18 cellular contexts compared by ENCODE assay signal in genomic region chr13:34153428-34154180, GRCh38.
DNase-seq lines count a peak whose midpoint lies in the region; ATAC-seq and TF ChIP-seq lines count a peak whose summit lies in the region.
"Had no signal": no experiment of that assay in that cellular context is flagged by ENCODE, and none has a peak within 500 bp of the region (broad histone marks: within the 10 kb centered on the region; RNA-seq: fewer than 3 reads in every experiment).

No MANE protein-coding gene starts in this region.

- peak overlapping the region in 1 of 2 donors; percentile 44 for H3K4me3 ChIP-seq in stomach smooth muscle (ENCODE audit: low read length in 2 of 2)
- H3K4me3 ChIP-seq: BLaER1, GM23248, ovary had no signal

- H3K9me3 Mint-ChIP-seq in stimulated activated naive B cell treated with anti-CD40 and anti-IgM and Interleukin-4, amounts not matched to agents 10 μg/mL and 1 μg/mL and 100 μg/mL, for 72 hours = no peaks in the 10 kb centered on the region
- H3K9me3 Mint-ChIP-seq: T-cell, WTC11 had no signal

- H3K9ac ChIP-seq in stomach smooth muscle (ENCODE audit: low read length in 2 of 2) = no peak overlapping the region
- H3K9ac ChIP-seq: BLaER1, GM23248 had no signal

- peaks cover 6% of the 10 kb centered on the region for H3K4me1 ChIP-seq in stomach smooth muscle (ENCODE audit: control insufficient read depth, insufficient read depth, low read length)

- H3K27me3 Mint-ChIP-seq in stimulated activated naive B cell treated with anti-CD40 and anti-IgM and Interleukin-4, amounts not matched to agents 10 μg/mL and 1 μg/mL and 100 μg/mL, for 72 hours = peaks cover 6% of the 10 kb centered on the region in 2 donors

- H3K27me3 ChIP-seq in stomach smooth muscle (ENCODE audit: control insufficient read depth in 1 of 2, insufficient read depth in 2 of 2, low read length in 2 of 2) = no peaks in the 10 kb centered on the region
- H3K27me3 ChIP-seq: BLaER1, foreskin keratinocyte, ovary had no signal

- peaks cover 8 to 10% of the 10 kb centered on the region in 2 donors for H3K4me1 Mint-ChIP-seq in stimulated activated naive B cell treated with anti-CD40 and anti-IgM and Interleukin-4, amounts not matched to agents 10 μg/mL and 1 μg/mL and 100 μg/mL, for 72 hours

- no peaks in the 10 kb centered on the region for H3K9me3 ChIP-seq in stomach smooth muscle (ENCODE audit: control insufficient read depth in 2 of 2, low read length in 2 of 2)
- H3K9me3 ChIP-seq: BLaER1, ovary had no signal

- H3K4me3 Mint-ChIP-seq in stimulated activated naive B cell treated with anti-CD40 and anti-IgM and Interleukin-4, amounts not matched to agents 10 μg/mL and 1 μg/mL and 100 μg/mL, for 72 hours = no peak overlapping the region
- H3K4me3 Mint-ChIP-seq: T-cell, WTC11 had no signal

- no peaks in the 10 kb centered on the region for H3K36me3 ChIP-seq in stomach smooth muscle (ENCODE audit: control insufficient read depth in 2 of 2, insufficient read depth in 2 of 2, low read length in 2 of 2)
- H3K36me3 ChIP-seq: BLaER1, ovary had no signal

- H3K27ac Mint-ChIP-seq in stimulated activated naive B cell treated with anti-CD40 and anti-IgM and Interleukin-4, amounts not matched to agents 10 μg/mL and 1 μg/mL and 100 μg/mL, for 72 hours = no peak overlapping the region
- H3K27ac Mint-ChIP-seq: T-cell, WTC11 had no signal

- H3K36me3 Mint-ChIP-seq in stimulated activated naive B cell treated with anti-CD40 and anti-IgM and Interleukin-4, amounts not matched to agents 10 μg/mL and 1 μg/mL and 100 μg/mL, for 72 hours = no peaks in the 10 kb centered on the region
- H3K36me3 Mint-ChIP-seq: T-cell, WTC11 had no signal

- H3K27ac ChIP-seq in stomach smooth muscle (ENCODE audit: low read length) = peak overlapping the region; percentile 58
- H3K27ac ChIP-seq: BLaER1, foreskin keratinocyte, GM23248, ovary had no signal

- intact Hi-C loops in left ventricle myocardium superior (cut with micrococcal nuclease) = no loop called here

- DNase-seq in H4 (ENCODE audit: low spot score) (peak; percentile 79), left ventricle myocardium superior (peak; percentile 31), hypothalamus (lab: John Stamatoyannopoulos, UW) (no peak)
- no peak for DNase-seq in stimulated activated naive B cell treated with anti-CD40 and anti-IgM and Interleukin-4, amounts not matched to agents 10 μg/mL and 1 μg/mL and 100 μg/mL, for 72 hours
- DNase-seq: DMS 273 treated with DMSO at 0.1 percent for 48 hours; GM23248; NCI-H1417 treated with DMSO at 0.1 percent for 48 hours; ovary; RPMI8226; stimulated activated CD4-positive, alpha-beta T cell treated with anti-CD3 and anti-CD28 coated beads, Interleukin-4, amount 100 ng/mL, for 24 hours; T-cell had no signal

- ATAC-seq in SK-N-SH treated with all-trans-retinoic acid at 6 μM for 48 hours (no peak), left ventricle myocardium superior (peak; percentile 58), GM21447 (IDR thresholded peaks at IDR 0.05; ENCODE audit: unreplicated experiment) (no peak)
- ATAC-seq in stimulated activated naive B cell treated with anti-CD40 and anti-IgM and Interleukin-4, amounts not matched to agents 10 μg/mL and 1 μg/mL and 100 μg/mL, for 72 hours (replicated peaks) = no peak
- ATAC-seq: foreskin keratinocyte, left lobe of liver, T-cell, WTC11 had no signal

TF ChIP-seq in SK-N-SH treated with all-trans-retinoic acid at 6 μM for 48 hours, 23 proteins besides CTCF, POLR2A, EP300 and RAD21:
- no peak for TF ChIP-seq OSR1 (CRISPR knock-in tag; IDR thresholded peaks at IDR 0.05)
- TF ChIP-seq CREB5 (CRISPR knock-in tag; IDR thresholded peaks at IDR 0.05; ENCODE audit: low read depth) = peak; percentile 86; the same call in 1 of the 2 replicates
- peak; percentile 98 for TF ChIP-seq ISL1 (CRISPR knock-in tag; IDR thresholded peaks at IDR 0.05)
- TF ChIP-seq GLIS3 (CRISPR knock-in tag; IDR thresholded peaks at IDR 0.05) = 0 out of 2 replicates have a peak, but pooled peaks have one; percentile 39

Comparison
In these comparisons a context has a peak if more than half of its experiments do, and no peak if none do; other contexts are left out.
1. DNase-seq: peak in H4 (single experiment) and left ventricle myocardium superior (single experiment); none in hypothalamus (0 of 51) and stimulated activated naive B cell treated with anti-CD40 and anti-IgM and Interleukin-4, amounts not matched to agents 10 μg/mL and 1 μg/mL and 100 μg/mL, for 72 hours (single experiment).